11 cellular contexts compared by ENCODE assay signal in the genomic region with DNA sequence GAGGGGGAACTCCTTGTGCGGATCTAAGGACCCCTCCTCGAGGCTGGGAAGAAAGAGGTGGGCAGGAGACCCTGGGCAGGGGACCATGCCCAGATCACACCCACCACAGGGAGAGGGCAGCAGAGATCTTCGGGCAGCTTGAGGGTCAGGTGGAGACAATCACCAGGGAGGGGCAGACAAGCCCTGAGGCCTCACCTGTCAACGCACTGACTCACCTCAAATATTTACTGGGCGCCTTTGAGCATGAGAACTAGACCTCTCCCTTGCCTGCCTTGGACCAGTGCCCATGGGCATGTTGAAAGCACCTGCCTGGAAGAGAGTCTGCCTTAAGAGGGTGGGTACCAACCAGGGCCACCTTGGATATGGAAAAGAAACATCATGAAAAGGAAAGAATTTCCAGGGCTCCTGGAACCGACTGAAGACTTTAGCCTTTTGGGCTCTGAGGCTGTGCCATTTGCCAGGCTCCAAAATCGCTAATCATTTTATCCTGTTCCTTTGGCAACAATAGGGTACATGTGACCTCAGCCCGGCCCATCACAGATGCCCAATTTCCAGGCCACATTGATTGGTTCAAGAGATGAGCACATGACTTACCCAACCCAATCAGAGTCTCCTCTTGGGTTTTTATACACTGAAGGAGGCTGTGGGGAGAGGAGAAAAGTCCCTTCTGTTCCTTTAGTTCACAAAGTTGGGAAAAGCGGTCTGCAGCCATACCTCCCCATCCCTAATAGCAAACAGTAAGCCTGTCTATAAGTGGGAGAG. TPM values are rescaled to one million over a fixed set of nuclear protein-coding genes. Genes with fewer than 3 reads are reported as not detected.
DNase-seq lines count a peak whose midpoint lies in the region; ATAC-seq and TF ChIP-seq lines count a peak whose summit lies in the region.
"Had no signal": no experiment of that assay in that cellular context is flagged by ENCODE, and none has a peak within 500 bp of the region (broad histone marks: within the 10 kb centered on the region; RNA-seq: fewer than 3 reads in every experiment).

No MANE protein-coding gene starts in this region.

- H3K4me3 ChIP-seq in lung = no peak overlapping the region
- H3K4me3 ChIP-seq: coronary artery had no signal

- CTCF ChIA-PET in GM10248 (lab: Yijun Ruan, JAX) = no interaction called here

- no peaks in the 10 kb centered on the region for H3K36me3 ChIP-seq in lung (ENCODE audit: control insufficient read depth in 2 of 2, insufficient read depth in 2 of 2, low read length in 2 of 2)

- WGBS in lung, 2 donors = 69 to 87% methylated on average over 9 of the region's 9 CpGs

- H3K27ac ChIP-seq in VCaP (no peak overlapping the region), lung (ENCODE audit: low read depth in 1 of 2, low read length in 1 of 2) (peak overlapping the region in 1 of 2 donors; percentile 45)
- H3K27ac ChIP-seq: coronary artery had no signal

- peak; percentile 29; the same call in 1 of the 2 replicates for TF ChIP-seq CTCF in VCaP (conservative IDR thresholded peaks at IDR 0.05)
- no peak for TF ChIP-seq CTCF in lung (IDR thresholded peaks at IDR 0.05; ENCODE audit: control extremely low read depth, extremely low read depth)
- TF ChIP-seq CTCF in GM10248 (IDR thresholded peaks at IDR 0.05; ENCODE audit: control extremely low read depth, extremely low read depth, low read depth, missing control alignments) = no peak

- ATAC-seq in lung (ENCODE audit: insufficient read depth, low FRiP score) = peak; percentile 84
- ATAC-seq in HG03442 (IDR thresholded peaks at IDR 0.05; ENCODE audit: unreplicated experiment) = no peak

- peaks cover 0 to 7% of the 10 kb centered on the region in 2 donors for H3K4me1 ChIP-seq in lung (ENCODE audit: control insufficient read depth in 2 of 2, insufficient read depth in 2 of 2, low read length in 2 of 2)

- H3K27me3 ChIP-seq in lung (ENCODE audit: control insufficient read depth, insufficient read depth) = no peaks in the 10 kb centered on the region

- POLR2A ChIA-PET in GM10248 (lab: Yijun Ruan, JAX) = no interaction called here

- peak; percentile 99 for DNase-seq in DMS53 treated with DMSO at 0.1 percent for 48 hours (lab: John Stamatoyannopoulos, UW; ENCODE audit: unreplicated experiment)
- peak; percentile 90 for DNase-seq in NCI-H1105 (lab: John Stamatoyannopoulos, UW)
- DNase-seq in lung (ENCODE audit: low spot score) = peak; percentile 92
- DNase-seq in nucleus accumbens (lab: John Stamatoyannopoulos, UW) = no peak
- DNase-seq in globus pallidus (ENCODE audit: low spot score) = no peak
- no peak for DNase-seq in GM10248 (ENCODE audit: extremely low spot score)
- DNase-seq: activated CD4-positive, alpha-beta memory T cell treated with anti-CD3 and anti-CD28 coated beads for 36 hours had no signal

- no peaks in the 10 kb centered on the region for H3K9me3 ChIP-seq in lung (ENCODE audit: control insufficient read depth in 2 of 2, insufficient read depth in 1 of 2, low read length in 1 of 2)

RNA-seq across cellular contexts. Expression of gene SPINK4, which starts 10.4 kb away (rescaled TPM):
- total RNA-seq in lung = not detected
- not detected for polyA plus RNA-seq in lung
- total RNA-seq: activated CD4-positive, alpha-beta memory T cell treated with anti-CD3 and anti-CD28 coated beads for 36 hours had no signal
- polyA plus RNA-seq: liver had no signal

RNA-seq across cellular contexts. Expression of gene BAG1, which starts 35.0 kb away (rescaled TPM):
- total RNA-seq in lung = 100 to 1,000 TPM in 1 of 2 donors, 10 to 100 TPM in 1; 84.1 to 135 TPM
- polyA plus RNA-seq in lung = 100 to 1,000 TPM; 101 to 112 TPM

RNA-seq across cellular contexts. Expression of gene CHMP5, which starts 35.3 kb away (rescaled TPM):
- total RNA-seq in lung = 10 to 100 TPM; 54.9 to 69.6 TPM
- polyA plus RNA-seq in lung = 10 to 100 TPM; 52.3 to 87.5 TPM

Comparison
In these comparisons a context has a peak if more than half of its experiments do, and no peak if none do; other contexts are left out.
1. DNase-seq: peak in DMS53 treated with DMSO at 0.1 percent for 48 hours (single experiment), NCI-H1105 (single experiment) and lung (single experiment); none in nucleus accumbens (0 of 56), globus pallidus (single experiment) and GM10248 (single experiment).